Comparison of ENCODE assay signal across 11 cellular contexts in genomic region chr6:154164397-154164796, GRCh38.
A peak's percentile ranks its signal among the peaks of the same experiment; 100 is the strongest.
DNase-seq lines count a peak whose midpoint lies in the region; ATAC-seq and TF ChIP-seq lines count a peak whose summit lies in the region.
"Had no signal": no experiment of that assay in that cellular context is flagged by ENCODE, and none has a peak within 500 bp of the region (broad histone marks: within the 10 kb centered on the region; RNA-seq: fewer than 3 reads in every experiment).

No MANE protein-coding gene starts in this region.

- H3K27ac Mint-ChIP-seq in activated T-cell treated with anti-CD3 and anti-CD28 coated beads, Interleukin-2, amount 50 U/mL, for 24 hours: peak overlapping the region; percentile 16
- H3K27ac Mint-ChIP-seq in activated T-cell treated with anti-CD3 and anti-CD28 coated beads, Interleukin-2, amount 50 U/mL, for 72 hours: no peak overlapping the region
- H3K27ac Mint-ChIP-seq in brain: peak overlapping the region in 3 of 5 experiments; percentile 72 to 84 (median 81)

- H3K4me3 Mint-ChIP-seq in activated T-cell treated with anti-CD3 and anti-CD28 coated beads, Interleukin-2, amount 50 U/mL, for 24 hours: no peak overlapping the region
- no peak overlapping the region for H3K4me3 Mint-ChIP-seq in activated T-cell treated with anti-CD3 and anti-CD28 coated beads, Interleukin-2, amount 50 U/mL, for 72 hours
- H3K4me3 Mint-ChIP-seq in brain: peak overlapping the region in 2 of 5 experiments; percentile 19 to 46

- no peaks in the 10 kb centered on the region for H3K27me3 ChIP-seq in thyroid gland
- H3K27me3 ChIP-seq: BE2C had no signal

- no peak for ATAC-seq in activated T-cell treated with anti-CD3 and anti-CD28 coated beads, Interleukin-2, amount 50 U/mL, for 72 hours (replicated peaks in 1 of 2)
- ATAC-seq in GM19397 (IDR thresholded peaks at IDR 0.05; ENCODE audit: unreplicated experiment): no peak
- ATAC-seq: Panc1 had no signal

- no peaks in the 10 kb centered on the region for H3K9me3 ChIP-seq in thyroid gland
- H3K9me3 ChIP-seq: BE2C had no signal

- no peak overlapping the region for H3K4me3 ChIP-seq in thyroid gland (replicated peaks in 1 of 3)

- H3K4me1 ChIP-seq in thyroid gland: peaks cover 9 to 15% of the 10 kb centered on the region in 2 donors
- H3K4me1 ChIP-seq: BE2C had no signal

- peaks cover 53% of the 10 kb centered on the region for H3K36me3 Mint-ChIP-seq in activated T-cell treated with anti-CD3 and anti-CD28 coated beads, Interleukin-2, amount 50 U/mL, for 24 hours (ENCODE audit: low read depth)
- H3K36me3 Mint-ChIP-seq in activated T-cell treated with anti-CD3 and anti-CD28 coated beads, Interleukin-2, amount 50 U/mL, for 72 hours (ENCODE audit: insufficient read depth in 2 of 2): peaks cover 3 to 7% of the 10 kb centered on the region in 2 donors
- peaks cover 4% of the 10 kb centered on the region for H3K36me3 Mint-ChIP-seq in brain

- TF ChIP-seq POLR2A in thyroid gland (IDR thresholded peaks at IDR 0.05): no peak

- WGBS in thyroid gland, 2 donors: 11 to 20% methylated on average over 5 of the region's 5 CpGs

- intact Hi-C loops in thyroid gland (cut with DNase I): no loop called here

- TF ChIP-seq CTCF in brain (conservative IDR thresholded peaks at IDR 0.05): no peak
- TF ChIP-seq CTCF in thyroid gland (IDR thresholded peaks at IDR 0.05): no peak

- peaks cover 0 to 3% of the 10 kb centered on the region in 2 donors for H3K36me3 ChIP-seq in thyroid gland
- H3K36me3 ChIP-seq: BE2C had no signal

- peaks cover 53% of the 10 kb centered on the region for H3K4me1 Mint-ChIP-seq in activated T-cell treated with anti-CD3 and anti-CD28 coated beads, Interleukin-2, amount 50 U/mL, for 24 hours (ENCODE audit: low read depth)
- peaks cover 38% of the 10 kb centered on the region for H3K4me1 Mint-ChIP-seq in activated T-cell treated with anti-CD3 and anti-CD28 coated beads, Interleukin-2, amount 50 U/mL, for 72 hours (ENCODE audit: low read depth)
- H3K4me1 Mint-ChIP-seq in brain: no peaks in the 10 kb centered on the region

- peak overlapping the region; percentile 59 to 75 (median 70) for H3K27ac ChIP-seq in thyroid gland

- no peaks in the 10 kb centered on the region for H3K9me3 Mint-ChIP-seq in activated T-cell treated with anti-CD3 and anti-CD28 coated beads, Interleukin-2, amount 50 U/mL, for 24 hours
- H3K9me3 Mint-ChIP-seq in activated T-cell treated with anti-CD3 and anti-CD28 coated beads, Interleukin-2, amount 50 U/mL, for 72 hours: peaks cover 0 to 1% of the 10 kb centered on the region in 2 donors
- peaks cover 0 to 4% (median 0%) of the 10 kb centered on the region in 5 experiments for H3K9me3 Mint-ChIP-seq in brain

- no peaks in the 10 kb centered on the region for H3K27me3 Mint-ChIP-seq in activated T-cell treated with anti-CD3 and anti-CD28 coated beads, Interleukin-2, amount 50 U/mL, for 24 hours
- no peaks in the 10 kb centered on the region for H3K27me3 Mint-ChIP-seq in activated T-cell treated with anti-CD3 and anti-CD28 coated beads, Interleukin-2, amount 50 U/mL, for 72 hours (ENCODE audit: low read depth)
- H3K27me3 Mint-ChIP-seq in brain: peaks cover 3% of the 10 kb centered on the region

- DNase-seq in activated T-cell treated with anti-CD3 and anti-CD28 coated beads, Interleukin-2, amount 50 U/mL, for 24 hours: no peak
- DNase-seq in activated T-cell treated with anti-CD3 and anti-CD28 coated beads, Interleukin-2, amount 50 U/mL, for 72 hours: no peak
- DNase-seq in left kidney (ENCODE audit: low read depth, low spot score) (peak; percentile 66), thyroid gland (peak; percentile 83 to 90), DMS53 (lab: John Stamatoyannopoulos, UW) (no peak), GOT3 (lab: John Stamatoyannopoulos, UW) (no peak)
- DNase-seq: BE2C; stimulated activated CD4-positive, alpha-beta T cell treated with anti-CD3 and anti-CD28 coated beads, Interleukin-4, amount 100 ng/mL, for 1 hour had no signal

Comparison
In these comparisons a context has a peak if more than half of its experiments do, and no peak if none do; other contexts are left out.
1. DNase-seq: peak in left kidney (single experiment) and thyroid gland (2 of 2); none in activated T-cell treated with anti-CD3 and anti-CD28 coated beads, Interleukin-2, amount 50 U/mL, for 24 hours (single experiment), activated T-cell treated with anti-CD3 and anti-CD28 coated beads, Interleukin-2, amount 50 U/mL, for 72 hours (0 of 2), DMS53 (single experiment) and GOT3 (single experiment).